Comparison of ENCODE assay signal across 23 cellular contexts in genomic region chr1:208329291-208329690, GRCh38.
"Had no signal": no experiment of that assay in that cellular context is flagged by ENCODE, and none has a peak within 500 bp of the region (broad histone marks: within the 10 kb centered on the region; RNA-seq: fewer than 3 reads in every experiment).

No MANE protein-coding gene starts in this region.

- H3K4me2 ChIP-seq: smooth muscle cell had no signal

- H3K4me1 Mint-ChIP-seq: activated CD4-positive, alpha-beta T cell treated with anti-CD3 and anti-CD28 coated beads, Interleukin-2, amount 10 ng/mL, durations not matched to agents 7 days and 5 days; natural killer cell had no signal

- H3K36me3 ChIP-seq: brain microvascular endothelial cell, left ventricle myocardium inferior, thoracic aorta, vagina had no signal

- H3K27ac Mint-ChIP-seq: activated CD4-positive, alpha-beta T cell treated with anti-CD3 and anti-CD28 coated beads, Interleukin-2, amount 10 ng/mL, durations not matched to agents 7 days and 5 days; activated CD8-positive, alpha-beta T cell treated with anti-CD3 and anti-CD28 coated beads, Interleukin-2, amount 10 ng/mL, durations not matched to agents 7 days and 5 days; activated T-helper 1 cell treated with anti-CD3 and anti-CD28 coated beads, Interleukin-12 subunit alpha, Interleukin-12 subunit beta, Interleukin-2, Interleukin-4 antibody, amounts not matched to agents 30 ng/mL and 10 ng/mL and 1 ng/mL, durations not matched to agents 14 hours and 24 hours and 36 hours; mesothelial cell of epicardium; natural killer cell; type B pancreatic cell had no signal

- H3K9me3 Mint-ChIP-seq: activated CD4-positive, alpha-beta T cell treated with anti-CD3 and anti-CD28 coated beads, Interleukin-2, amount 10 ng/mL, durations not matched to agents 7 days and 5 days; activated T-helper 1 cell treated with anti-CD3 and anti-CD28 coated beads, Interleukin-12 subunit alpha, Interleukin-12 subunit beta, Interleukin-2, Interleukin-4 antibody, amounts not matched to agents 30 ng/mL and 10 ng/mL and 1 ng/mL, durations not matched to agents 14 hours and 24 hours and 36 hours; mesothelial cell of epicardium; natural killer cell; type B pancreatic cell had no signal

- H3K36me3 Mint-ChIP-seq: mesothelial cell of epicardium, natural killer cell, type B pancreatic cell had no signal

- H3K4me1 ChIP-seq: foreskin keratinocyte, left ventricle myocardium inferior, vagina had no signal

- H3K9me3 ChIP-seq: left ventricle myocardium inferior, thoracic aorta, vagina had no signal

- H3K27ac ChIP-seq: brain microvascular endothelial cell, foreskin keratinocyte, left ventricle myocardium inferior, thoracic aorta, vagina, VCaP had no signal

- H3K4me3 Mint-ChIP-seq: activated CD4-positive, alpha-beta T cell treated with anti-CD3 and anti-CD28 coated beads, Interleukin-2, amount 10 ng/mL, durations not matched to agents 7 days and 5 days; activated CD8-positive, alpha-beta T cell treated with anti-CD3 and anti-CD28 coated beads, Interleukin-2, amount 10 ng/mL, durations not matched to agents 7 days and 5 days; activated T-helper 1 cell treated with anti-CD3 and anti-CD28 coated beads, Interleukin-12 subunit alpha, Interleukin-12 subunit beta, Interleukin-2, Interleukin-4 antibody, amounts not matched to agents 30 ng/mL and 10 ng/mL and 1 ng/mL, durations not matched to agents 14 hours and 24 hours and 36 hours; mesothelial cell of epicardium; natural killer cell; type B pancreatic cell had no signal

- H3K27me3 ChIP-seq: brain microvascular endothelial cell, vagina had no signal

- DNase-seq: activated CD4-positive, alpha-beta T cell treated with anti-CD3 and anti-CD28 coated beads, Interleukin-2, amount 10 ng/mL, durations not matched to agents 7 days and 5 days; activated CD4-positive, CD25-positive, alpha-beta regulatory T cell treated with anti-CD3 and anti-CD28 coated beads, Interleukin-2, amount 50 U/mL, for 72 hours; activated CD8-positive, alpha-beta T cell treated with anti-CD3 and anti-CD28 coated beads, Interleukin-2, amount 10 ng/mL, durations not matched to agents 7 days and 5 days; activated gamma-delta T cell; activated naive CD4-positive, alpha-beta T cell treated with anti-CD3 and anti-CD28 coated beads, Interleukin-2, amount 50 U/mL, for 16 hours; brain microvascular endothelial cell; central memory CD4-positive, alpha-beta T cell; dermis blood vessel endothelial cell; effector CD8-positive, alpha-beta T cell; erythroblast; hippocampal formation; left ventricle myocardium inferior; natural killer cell; stimulated activated CD4-positive, alpha-beta T cell treated with anti-CD3 and anti-CD28 coated beads, Interleukin-2, amount 100 ng/mL, for 48 hours; stimulated activated naive CD4-positive, alpha-beta T cell treated with Interleukin-2 at 50 U/mL for 16 hours had no signal

- H3K4me3 ChIP-seq: left ventricle myocardium inferior, smooth muscle cell, thoracic aorta, vagina had no signal
